31 cellular contexts compared by ENCODE assay signal in the genomic region with DNA sequence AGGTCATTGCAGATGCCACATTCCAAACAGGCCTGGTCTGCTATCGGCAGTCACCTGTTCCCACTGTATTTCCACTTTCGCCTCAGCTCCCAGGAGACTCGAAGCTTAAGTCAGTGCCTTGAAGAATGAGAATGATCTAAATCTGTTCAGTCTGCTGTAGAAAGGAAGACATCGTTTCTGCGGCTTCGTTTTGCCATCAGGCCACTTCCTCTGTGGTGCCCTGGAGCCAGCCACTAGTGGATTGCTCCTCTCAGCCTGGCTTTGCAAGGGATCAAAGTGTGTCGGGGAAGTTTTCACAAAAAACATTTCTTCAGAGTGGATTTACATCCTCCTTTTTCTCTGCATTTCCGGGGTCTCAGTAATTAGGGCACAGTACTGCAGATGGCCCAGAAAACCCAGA. TPM values are rescaled to one million over a fixed set of nuclear protein-coding genes. Genes with fewer than 3 reads are reported as not detected.
"Had no signal": no experiment of that assay in that cellular context is flagged by ENCODE, and none has a peak within 500 bp of the region (broad histone marks: within the 10 kb centered on the region; RNA-seq: fewer than 3 reads in every experiment).

No MANE protein-coding gene starts in this region.

- DNase-seq: activated CD4-positive, alpha-beta memory T cell treated with anti-CD3 and anti-CD28 coated beads for 36 hours; activated CD4-positive, alpha-beta T cell treated with anti-CD3 and anti-CD28 coated beads for 36 hours; activated CD4-positive, alpha-beta T cell treated with anti-CD3 and anti-CD28 coated beads, Interleukin-2, amount 10 ng/mL, durations not matched to agents 7 days and 5 days; activated CD8-positive, alpha-beta memory T cell treated with anti-CD3 and anti-CD28 coated beads for 24 hours; activated CD8-positive, alpha-beta memory T cell treated with anti-CD3 and anti-CD28 coated beads, Interleukin-2, amount 10 ng/mL, durations not matched to agents 7 days and 5 days; activated CD8-positive, alpha-beta memory T cell treated with anti-CD3 and anti-CD28 coated beads, Interleukin-2, amount 50 U/mL, for 48 hours; activated effector memory CD4-positive, alpha-beta T cell treated with anti-CD3 and anti-CD28 coated beads, Interleukin-2, amount 50 U/mL, for 16 hours; activated naive CD4-positive, alpha-beta T cell; activated naive CD4-positive, alpha-beta T cell treated with anti-CD3 and anti-CD28 coated beads, Interleukin-2, amount 50 U/mL, for 16 hours; activated naive CD8-positive, alpha-beta T cell treated with anti-CD3 and anti-CD28 coated beads for 36 hours; activated T-cell treated with anti-CD3 and anti-CD28 coated beads, Interleukin-2, amount 50 U/mL, for 1 hour; activated T-cell treated with anti-CD3 and anti-CD28 coated beads, Interleukin-2, amount 50 U/mL, for 72 hours; amniotic stem cell; aorta; central memory CD4-positive, alpha-beta T cell; Karpas-422; KBM-7; NCI-H1105; NCI-H1417 treated with DMSO at 0.1 percent for 48 hours; NCI-H187 treated with DMSO at 0.1 percent for 48 hours; NCI-H2081; NCI-H226; NCI-H446 treated with DMSO at 0.1 percent for 48 hours; NCI-H524; OCI-M1; SHP77; SJCRH30 had no signal

- H3K4me3 ChIP-seq: SJCRH30, SK-N-MC had no signal

- H3K27ac ChIP-seq: brain microvascular endothelial cell, SJCRH30, SK-N-MC had no signal

- H3K27me3 ChIP-seq: brain microvascular endothelial cell, SJCRH30 had no signal

RNA-seq across cellular contexts. Expression of a gene that starts 54.2 kb away (rescaled TPM):
- total RNA-seq: activated CD4-positive, alpha-beta memory T cell treated with anti-CD3 and anti-CD28 coated beads for 36 hours; activated CD4-positive, alpha-beta T cell treated with anti-CD3 and anti-CD28 coated beads for 36 hours; activated CD4-positive, alpha-beta T cell treated with anti-CD3 and anti-CD28 coated beads, Interleukin-2, amount 10 ng/mL, durations not matched to agents 7 days and 5 days; activated CD8-positive, alpha-beta memory T cell treated with anti-CD3 and anti-CD28 coated beads, Interleukin-2, amount 10 ng/mL, durations not matched to agents 7 days and 5 days; activated naive CD8-positive, alpha-beta T cell treated with anti-CD3 and anti-CD28 coated beads for 36 hours; activated T-cell treated with anti-CD3 and anti-CD28 coated beads, Interleukin-2, amount 50 U/mL, for 72 hours; activated T-helper 17 cell treated with anti-CD3 and anti-CD28 coated beads, Interleukin-2, amount 50 U/mL, for 72 hours; T-helper 1 cell treated with Interleukin-12 subunit alpha and Interleukin-12 subunit beta and Interleukin-4 antibody, amounts not matched to agents 30 ng/mL and 1 ng/mL, for 36 hours had no signal
